In the genomic region with DNA sequence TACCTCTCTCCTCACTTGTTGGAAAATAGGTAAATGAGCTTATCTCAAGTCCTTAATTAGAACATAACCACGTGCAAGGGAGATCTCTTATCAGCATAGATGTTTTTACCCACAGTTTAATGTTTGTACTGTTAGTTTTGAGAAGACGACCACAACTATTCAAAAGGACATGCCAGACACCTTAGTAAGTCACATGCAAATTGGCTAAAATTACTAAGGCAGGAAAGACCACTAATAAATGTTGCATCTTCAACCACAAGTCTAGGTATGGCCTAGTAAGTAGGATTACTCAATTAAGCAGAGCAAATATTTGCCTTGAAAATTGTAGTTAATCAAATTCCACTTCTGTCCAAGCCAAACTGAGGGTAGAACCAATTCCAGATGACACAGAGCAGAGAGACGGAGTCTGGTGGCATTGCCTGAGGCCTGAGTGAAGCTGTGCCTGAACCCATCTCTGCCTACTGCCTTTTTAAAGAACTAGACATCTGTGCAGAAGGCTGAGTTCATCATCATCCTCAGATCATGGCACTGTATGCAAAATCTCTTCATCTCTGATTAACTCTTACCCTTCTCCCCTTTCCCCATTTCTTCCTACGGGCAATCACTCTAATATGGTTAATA, we compare ENCODE assay signal across 1 cellular context.
TF ChIP-seq lines count a peak whose summit lies in the region.

No MANE protein-coding gene starts in this region.

TF ChIP-seq in GM12878, 131 proteins besides CTCF, POLR2A, EP300 and RAD21:
- TF ChIP-seq BHLHE40 (IDR thresholded peaks at IDR 0.05; ENCODE audit: borderline replicate concordance in 1 of 2, low read depth in 2 of 2, low read length in 1 of 2): peak in 1 of 2 experiments; percentile 30; a peak in 2 of 4 replicates
- TF ChIP-seq ZNF687 (IDR thresholded peaks at IDR 0.05): no peak
- TF ChIP-seq SKIL (IDR thresholded peaks at IDR 0.05; ENCODE audit: low read depth, poor library complexity, severe bottlenecking): peak; percentile 14
